ENCODE assay signal across 15 cellular contexts in the genomic region with DNA sequence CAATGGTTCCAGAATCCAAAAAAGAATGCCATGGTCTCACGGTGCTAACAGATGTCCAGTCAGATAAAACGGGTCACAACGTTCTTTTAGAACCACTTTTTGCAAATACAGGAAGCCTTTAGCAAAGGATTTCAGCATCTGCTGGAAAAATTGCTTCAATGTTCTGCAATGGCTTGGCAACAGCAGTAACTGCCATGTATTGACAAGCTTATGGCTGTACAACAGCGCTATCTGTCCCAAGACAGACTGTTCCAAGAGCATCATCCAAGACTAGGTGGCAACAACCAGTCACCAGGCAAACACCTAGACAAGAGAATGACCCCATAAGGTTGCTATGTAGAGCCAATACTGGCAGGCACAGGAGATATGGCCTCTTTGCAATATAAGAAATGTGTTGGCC. TPM values are rescaled to one million over a fixed set of nuclear protein-coding genes. Genes with fewer than 3 reads are reported as not detected.
DNase-seq lines count a peak whose midpoint lies in the region; ATAC-seq and TF ChIP-seq lines count a peak whose summit lies in the region.
"Had no signal": no experiment of that assay in that cellular context is flagged by ENCODE, and none has a peak within 500 bp of the region (broad histone marks: within the 10 kb centered on the region; RNA-seq: fewer than 3 reads in every experiment).

No MANE protein-coding gene starts in this region.

- H3K27me3 ChIP-seq in lower lobe of right lung (ENCODE audit: low read depth): no peaks in the 10 kb centered on the region

- no peak overlapping the region for H3K4me3 Mint-ChIP-seq in type B pancreatic cell
- H3K4me3 Mint-ChIP-seq: CD4-positive, CD25-positive, alpha-beta regulatory T cell had no signal

- H3K36me3 Mint-ChIP-seq in type B pancreatic cell: peaks cover 7% of the 10 kb centered on the region
- H3K36me3 Mint-ChIP-seq: CD4-positive, CD25-positive, alpha-beta regulatory T cell had no signal

- no peaks in the 10 kb centered on the region for H3K36me3 ChIP-seq in lower lobe of right lung

- H3K4me3 ChIP-seq in lower lobe of right lung: no peak overlapping the region

- intact Hi-C loops in lower lobe of right lung (cut with DNase I): no loop called here

- H3K27me3 Mint-ChIP-seq in type B pancreatic cell: no peaks in the 10 kb centered on the region
- H3K27me3 Mint-ChIP-seq: CD4-positive, CD25-positive, alpha-beta regulatory T cell had no signal

- H3K27ac Mint-ChIP-seq in type B pancreatic cell: no peak overlapping the region
- H3K27ac Mint-ChIP-seq: CD4-positive, CD25-positive, alpha-beta regulatory T cell had no signal

- TF ChIP-seq CTCF in lower lobe of right lung (IDR thresholded peaks at IDR 0.05) (no peak), type B pancreatic cell (conservative IDR thresholded peaks at IDR 0.05) (no peak)

- no peaks in the 10 kb centered on the region for H3K4me1 Mint-ChIP-seq in type B pancreatic cell (ENCODE audit: unreplicated experiment)

- H3K27ac ChIP-seq in lower lobe of right lung: no peak overlapping the region

- no peaks in the 10 kb centered on the region for H3K9me3 ChIP-seq in lower lobe of right lung

- ATAC-seq in lower lobe of right lung (peak; percentile 31 to 54), HG03457 (IDR thresholded peaks at IDR 0.05; ENCODE audit: unreplicated experiment) (no peak)
- ATAC-seq: Panc1, SK-N-SH treated with all-trans-retinoic acid at 6 μM for 48 hours had no signal

- H3K4me1 ChIP-seq in lower lobe of right lung: no peaks in the 10 kb centered on the region

- DNase-seq in SKM-1 treated with dmso at 0.1 percent for 144 hours (lab: John Stamatoyannopoulos, UW; ENCODE audit: unreplicated experiment) (peak; percentile 26), SKM-1 (lab: John Stamatoyannopoulos, UW; ENCODE audit: unreplicated experiment) (no peak), NOMO-1 treated with DMSO at 0.1 percent for 48 hours (lab: John Stamatoyannopoulos, UW; ENCODE audit: unreplicated experiment) (peak; percentile 38), lower lobe of right lung (no peak), type B pancreatic cell (ENCODE audit: extremely low spot score, unreplicated experiment) (no peak), DMS153 (lab: John Stamatoyannopoulos, UW) (no peak)
- DNase-seq: CD4-positive, CD25-positive, alpha-beta regulatory T cell; DND-41; NCI-H1092 treated with DMSO at 0.1 percent for 48 hours; NCI-H2029 treated with DMSO at 0.1 percent for 48 hours; NCI-H526 treated with DMSO at 0.1 percent for 48 hours; T-helper 1 cell had no signal

- H3K9me3 Mint-ChIP-seq in type B pancreatic cell: no peaks in the 10 kb centered on the region
- H3K9me3 Mint-ChIP-seq: CD4-positive, CD25-positive, alpha-beta regulatory T cell had no signal

RNA-seq across cellular contexts. Expression of gene RIOK3, which starts 37.6 kb away (rescaled TPM):
- total RNA-seq in lower lobe of right lung (64.1 TPM), type B pancreatic cell (ENCODE audit: low replicate concordance) (46.7 and 86.3 TPM in 2 replicates)

Comparison
In these comparisons a context has a peak if more than half of its experiments do, and no peak if none do; other contexts are left out.
1. DNase-seq: peak in SKM-1 treated with dmso at 0.1 percent for 144 hours (single experiment) and NOMO-1 treated with DMSO at 0.1 percent for 48 hours (single experiment); none in SKM-1 (single experiment), lower lobe of right lung (single experiment), type B pancreatic cell (single experiment) and DMS153 (single experiment).